Comparison of ENCODE assay signal across 21 cellular contexts in the genomic region with DNA sequence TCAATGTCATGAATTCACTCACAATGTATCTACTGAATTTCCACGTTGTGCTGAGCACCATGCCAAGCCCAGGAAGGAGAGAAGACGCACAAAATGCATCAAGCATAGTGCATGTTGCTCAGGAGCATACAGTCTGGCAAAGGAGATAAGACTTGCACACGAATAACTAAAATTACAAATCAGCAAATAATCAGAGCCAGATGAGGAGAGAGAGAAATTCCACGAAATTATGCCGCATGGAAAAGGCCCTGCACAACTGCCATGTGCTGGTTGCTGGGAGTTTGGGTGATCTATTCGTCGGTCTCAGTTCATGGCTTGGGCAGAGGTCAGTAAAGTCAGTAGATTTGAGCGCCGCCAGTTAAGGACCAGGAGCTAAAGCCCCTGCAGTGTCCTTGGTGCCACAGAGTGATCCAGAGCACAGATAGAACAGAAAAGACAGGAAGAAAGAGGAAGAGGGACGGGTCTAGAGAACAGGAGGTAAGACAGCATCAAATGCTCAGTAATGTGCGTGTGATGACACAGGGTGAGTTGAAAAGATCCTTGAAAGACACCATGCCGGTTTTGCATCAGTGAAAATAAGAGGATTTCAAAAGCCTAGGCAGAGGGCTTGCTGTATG.
"Had no signal": no experiment of that assay in that cellular context is flagged by ENCODE, and none has a peak within 500 bp of the region (broad histone marks: within the 10 kb centered on the region; RNA-seq: fewer than 3 reads in every experiment).

No MANE protein-coding gene starts in this region.

- FAIRE-seq: endothelial cell of umbilical vein, frontal cortex had no signal

- H3K27ac ChIP-seq: heart left ventricle, neutrophil, psoas muscle, right lobe of liver, tibial artery, upper lobe of left lung, uterus had no signal

- DNase-seq: endodermal cell; erythroblast; heart left ventricle; hippocampal formation; left colon; left ventricle myocardium superior; mesendoderm; naive B cell; psoas muscle; retina; right lobe of liver; stimulated activated CD4-positive, alpha-beta T cell treated with anti-CD3 and anti-CD28 coated beads, Interleukin-4, amount 100 ng/mL, for 1 hour; stimulated activated CD8-positive, alpha-beta memory T cell treated with anti-CD3 and anti-CD28 coated beads, Interleukin-4, amount 100 ng/mL, for 48 hours; tibial artery; upper lobe of left lung; uterus had no signal

- H3K4me1 ChIP-seq: heart left ventricle, psoas muscle, right lobe of liver, tibial artery, upper lobe of left lung, uterus had no signal

- H3K36me3 ChIP-seq: heart left ventricle, neutrophil, right lobe of liver, tibial artery, upper lobe of left lung, uterus had no signal

- H3K4me3 ChIP-seq: heart left ventricle, lung, psoas muscle, right lobe of liver, tibial artery, upper lobe of left lung, uterus had no signal

- H3K27me3 ChIP-seq: neutrophil, right lobe of liver, upper lobe of left lung, uterus had no signal

- H3K9me3 ChIP-seq: heart left ventricle, neutrophil, psoas muscle, right lobe of liver, tibial artery, upper lobe of left lung, uterus had no signal

- ATAC-seq: heart left ventricle; left colon; left ventricle myocardium superior; psoas muscle; right lobe of liver; stimulated activated effector memory CD8-positive, alpha-beta T cell treated with anti-CD3 and anti-CD28 coated beads, Interleukin-12 subunit alpha, Interleukin-12 subunit beta, amount 100 ng/mL, for 72 hours had no signal
